In genomic region chr19:17469092-17469370, GRCh38 we compare ENCODE assay signal across 9 cellular contexts. TPM values are rescaled to one million over a fixed set of nuclear protein-coding genes. Genes with fewer than 3 reads are reported as not detected.
A peak's percentile ranks its signal among the peaks of the same experiment; 100 is the strongest.
DNase-seq lines count a peak whose midpoint lies in the region; ATAC-seq and TF ChIP-seq lines count a peak whose summit lies in the region.
"Had no signal": no experiment of that assay in that cellular context is flagged by ENCODE, and none has a peak within 500 bp of the region (broad histone marks: within the 10 kb centered on the region; RNA-seq: fewer than 3 reads in every experiment).

No MANE protein-coding gene starts in this region.

- H3K9me3 ChIP-seq in Loucy (ENCODE audit: insufficient read depth, low read depth, low read length) = no peaks in the 10 kb centered on the region
- no peaks in the 10 kb centered on the region for H3K9me3 ChIP-seq in ectodermal cell (ENCODE audit: control insufficient read depth, low read length)

- no peaks in the 10 kb centered on the region for H4K20me1 ChIP-seq in Loucy (ENCODE audit: insufficient read depth, low read length, poor library complexity, severe bottlenecking)

- peaks cover 3% of the 10 kb centered on the region; the same call in 1 of the 2 replicates for H3K79me2 ChIP-seq in Loucy (ENCODE audit: insufficient read depth, low read length)

- ATAC-seq in left lobe of liver (no peak), GM19463 (IDR thresholded peaks at IDR 0.05; ENCODE audit: unreplicated experiment) (no peak)

- H3K27me3 ChIP-seq in Loucy (ENCODE audit: insufficient read depth, low read length, poor library complexity, severe bottlenecking) (no peaks in the 10 kb centered on the region), ectodermal cell (ENCODE audit: control insufficient read depth, insufficient read depth, low read length, poor library complexity, severe bottlenecking) (peaks cover 9% of the 10 kb centered on the region)

- H3K27ac Mint-ChIP-seq in nephron = peak overlapping the region; percentile 29 to 96 (median 94)

- no peaks in the 10 kb centered on the region for H3K36me3 ChIP-seq in Loucy (ENCODE audit: insufficient read depth, low read length)
- no peaks in the 10 kb centered on the region for H3K36me3 ChIP-seq in ectodermal cell (ENCODE audit: control insufficient read depth, insufficient read depth, low read length)

- no peak for DNase-seq in foreskin melanocyte
- DNase-seq in left lobe of liver (ENCODE audit: low spot score) = no peak
- DNase-seq in NCI-H1930 (lab: John Stamatoyannopoulos, UW) = no peak

- H3K9me2 ChIP-seq in Loucy (replicated peaks; ENCODE audit: low read depth, low read length) = no peaks in the 10 kb centered on the region

- H3F3A ChIP-seq in Loucy (ENCODE audit: low read depth) = no peaks in the 10 kb centered on the region; the same call in 1 of the 2 replicates

- 10 to 12% methylated on average over 11 of the region's 11 CpGs for WGBS in ectodermal cell, 2 experiments

- H2AFZ ChIP-seq in Loucy (ENCODE audit: low read length) = peak overlapping the region; percentile 98

- H3K27me3 Mint-ChIP-seq in nephron (ENCODE audit: low read depth) = peaks cover 8% of the 10 kb centered on the region

- peak overlapping the region; percentile 55 for H3K9ac ChIP-seq in Loucy (ENCODE audit: low read depth, low read length, poor library complexity, severe bottlenecking)

- H3K4me3 ChIP-seq in Loucy (ENCODE audit: low read length, poor library complexity, severe bottlenecking) (peak overlapping the region; percentile 82), ectodermal cell (ENCODE audit: insufficient read depth, low read depth, low read length) (peak overlapping the region; percentile 74)

- H3K4me3 Mint-ChIP-seq in nephron = peak overlapping the region; percentile 91 to 95 (median 92)

- H3K27ac ChIP-seq in C4-2B (peak overlapping the region; percentile 55), ectodermal cell (ENCODE audit: insufficient read depth, low read depth, low read length, poor library complexity, severe bottlenecking) (no peak overlapping the region)

- no peaks in the 10 kb centered on the region for H3K9me3 Mint-ChIP-seq in nephron

- H3K36me3 Mint-ChIP-seq in nephron (ENCODE audit: low read depth) = no peaks in the 10 kb centered on the region

- TF ChIP-seq CTCF in C4-2B (conservative IDR thresholded peaks at IDR 0.05) (no peak), Loucy (conservative IDR thresholded peaks at IDR 0.05; ENCODE audit: low read length) (no peak), nephron (IDR thresholded peaks at IDR 0.05; ENCODE audit: unreplicated experiment in 3 of 3) (no peak)

- H3K4me2 ChIP-seq in Loucy (ENCODE audit: low read depth, low read length, poor library complexity, severe bottlenecking) = peak overlapping the region; percentile 78

- H3K4me1 ChIP-seq in Loucy (ENCODE audit: insufficient read depth, low read length, poor library complexity, severe bottlenecking) (peaks cover 25% of the 10 kb centered on the region), ectodermal cell (ENCODE audit: control insufficient read depth, insufficient read depth, low read length) (peaks cover 8% of the 10 kb centered on the region)

- peaks cover 24% of the 10 kb centered on the region for H3K4me1 Mint-ChIP-seq in nephron

RNA-seq across cellular contexts. Expression of gene SLC27A1, which starts 1.3 kb away (rescaled TPM):
- polyA plus RNA-seq in ectodermal cell (2013, experiment 1 of 4) = 15.4 TPM
- polyA plus RNA-seq in ectodermal cell (2013, experiment 2 of 4) = 16.6 TPM
- 13.1 TPM for polyA plus RNA-seq in ectodermal cell (2013, experiment 3 of 4)
- 15.2 TPM for polyA plus RNA-seq in ectodermal cell (2013, experiment 4 of 4)
- 7.0 TPM for total RNA-seq in left lobe of liver

RNA-seq across cellular contexts. Expression of gene NXNL1, which starts 8.3 kb away (rescaled TPM):
- polyA plus RNA-seq in ectodermal cell (2013, experiment 1 of 4) = not detected
- polyA plus RNA-seq in ectodermal cell (2013, experiment 2 of 4) = not detected
- polyA plus RNA-seq in ectodermal cell (2013, experiment 3 of 4) = not detected
- polyA plus RNA-seq in ectodermal cell (2013, experiment 4 of 4) = not detected
- not detected for total RNA-seq in left lobe of liver
- total RNA-seq: glomerular endothelial cell had no signal

RNA-seq across cellular contexts. Expression of gene TMEM221, which starts 20.6 kb away (rescaled TPM):
- polyA plus RNA-seq in ectodermal cell (2013, experiment 1 of 4) = 1.8 TPM
- polyA plus RNA-seq in ectodermal cell (2013, experiment 2 of 4) = 2.2 TPM
- 2.5 TPM for polyA plus RNA-seq in ectodermal cell (2013, experiment 3 of 4)
- polyA plus RNA-seq in ectodermal cell (2013, experiment 4 of 4) = 2.8 TPM
- total RNA-seq in left lobe of liver = 0.15 TPM

RNA-seq across cellular contexts. Expression of gene PGLS, which starts 42.4 kb away (rescaled TPM):
- 81.0 TPM for polyA plus RNA-seq in ectodermal cell (2013, experiment 1 of 4)
- polyA plus RNA-seq in ectodermal cell (2013, experiment 2 of 4) = 90.1 TPM
- 77.2 TPM for polyA plus RNA-seq in ectodermal cell (2013, experiment 3 of 4)
- polyA plus RNA-seq in ectodermal cell (2013, experiment 4 of 4) = 81.7 TPM
- total RNA-seq in left lobe of liver = 38.9 TPM

RNA-seq across cellular contexts. Expression of gene MVB12A, which starts 49.2 kb away (rescaled TPM):
- polyA plus RNA-seq in ectodermal cell (2013, experiment 1 of 4) = 57.2 TPM
- 56.2 TPM for polyA plus RNA-seq in ectodermal cell (2013, experiment 2 of 4)
- 47.8 TPM for polyA plus RNA-seq in ectodermal cell (2013, experiment 3 of 4)
- 51.8 TPM for polyA plus RNA-seq in ectodermal cell (2013, experiment 4 of 4)
- total RNA-seq in left lobe of liver = 22.6 TPM
